8 cellular contexts compared by ENCODE assay signal in the genomic region with DNA sequence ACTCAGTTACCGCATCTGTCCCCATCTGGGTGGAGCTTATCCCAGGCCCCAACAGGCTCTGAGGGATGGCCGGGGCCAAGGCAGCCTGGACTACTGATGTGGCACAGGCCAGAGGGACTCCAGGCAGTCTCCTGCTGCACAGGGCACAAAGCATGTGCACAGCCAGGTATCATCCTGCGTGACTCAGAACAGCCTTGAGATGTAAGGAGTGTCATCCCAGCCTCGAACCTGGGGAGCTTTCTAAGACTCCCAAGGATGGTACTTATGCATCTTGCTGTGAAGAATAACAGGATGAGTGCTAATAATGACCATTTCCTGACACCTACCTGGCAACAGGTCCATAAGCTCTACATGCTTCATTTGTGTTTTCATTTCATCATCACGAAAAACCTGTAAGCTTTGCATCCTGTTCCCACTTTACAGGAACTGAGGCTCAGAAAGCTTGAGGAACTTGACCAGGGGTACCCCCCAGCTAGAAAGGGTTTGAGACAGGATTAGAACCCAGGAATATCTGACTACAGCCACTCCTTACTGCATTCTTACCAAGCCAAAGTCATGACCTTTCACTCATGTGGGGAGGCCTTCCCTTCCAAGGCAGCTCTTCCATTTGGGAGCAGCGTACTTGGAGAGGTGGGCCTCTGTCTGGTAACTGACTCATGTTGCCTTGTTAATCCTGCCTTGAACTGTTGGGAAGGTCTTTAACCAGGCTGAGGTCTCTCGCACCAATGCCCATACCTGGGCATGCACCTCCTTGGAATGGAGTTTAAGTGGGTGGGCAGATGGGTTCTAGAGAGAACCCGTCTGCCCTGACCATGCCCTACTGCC. TPM values are rescaled to one million over a fixed set of nuclear protein-coding genes. Genes with fewer than 3 reads are reported as not detected.
DNase-seq lines count a peak whose midpoint lies in the region; ATAC-seq lines count a peak whose summit lies in the region.

No MANE protein-coding gene starts in this region.

- H3K36me3 ChIP-seq in HUES6 (ENCODE audit: control insufficient read depth, insufficient read depth, low read length): peaks cover 3% of the 10 kb centered on the region; the same call in 1 of the 2 replicates
- peaks cover 0 to 3% (median 2%) of the 10 kb centered on the region in 3 experiments for H3K36me3 ChIP-seq in naive thymus-derived CD4-positive, alpha-beta T cell (ENCODE audit: control insufficient read depth in 2 of 3, insufficient read depth in 3 of 3, low read length in 3 of 3)

- peaks cover 10% of the 10 kb centered on the region for H3K4me1 Mint-ChIP-seq in central memory CD8-positive, alpha-beta T cell
- H3K4me1 Mint-ChIP-seq in naive thymus-derived CD4-positive, alpha-beta T cell: peaks cover 4 to 34% (median 13%) of the 10 kb centered on the region in 7 donors

- no peaks in the 10 kb centered on the region for H3K9me3 ChIP-seq in HUES6 (ENCODE audit: control insufficient read depth, insufficient read depth, low read depth, low read length)
- no peaks in the 10 kb centered on the region for H3K9me3 ChIP-seq in naive thymus-derived CD4-positive, alpha-beta T cell (ENCODE audit: control insufficient read depth in 2 of 3, low read length in 3 of 3)

- peak overlapping the region; percentile 79 for H3K4me3 ChIP-seq in HUES6 (ENCODE audit: low read depth, low read length)
- peak overlapping the region; percentile 40 for H3K4me3 ChIP-seq in naive thymus-derived CD4-positive, alpha-beta T cell (ENCODE audit: low read length)

- peaks cover 9% of the 10 kb centered on the region; the same call in 1 of the 2 replicates for H3K4me1 ChIP-seq in HUES6 (ENCODE audit: control insufficient read depth, insufficient read depth, low read length)
- H3K4me1 ChIP-seq in naive thymus-derived CD4-positive, alpha-beta T cell (ENCODE audit: control insufficient read depth in 2 of 2, insufficient read depth in 2 of 2, low read length in 2 of 2): no peaks in the 10 kb centered on the region

- peak; percentile 11 for ATAC-seq in GM18502 (IDR thresholded peaks at IDR 0.05; ENCODE audit: poor library complexity, unreplicated experiment)
- ATAC-seq in central memory CD8-positive, alpha-beta T cell (replicated peaks; ENCODE audit: extremely low read depth, poor library complexity, severe bottlenecking): no peak
- ATAC-seq in naive thymus-derived CD4-positive, alpha-beta T cell: peak; percentile 17
- ATAC-seq in HG03095 (IDR thresholded peaks at IDR 0.05; ENCODE audit: unreplicated experiment): no peak

- H3K4me3 Mint-ChIP-seq in central memory CD8-positive, alpha-beta T cell: peak overlapping the region; percentile 86
- peak overlapping the region; percentile 66 to 91 (median 84) for H3K4me3 Mint-ChIP-seq in naive thymus-derived CD4-positive, alpha-beta T cell

- H3K27me3 Mint-ChIP-seq in central memory CD8-positive, alpha-beta T cell: no peaks in the 10 kb centered on the region
- H3K27me3 Mint-ChIP-seq in naive thymus-derived CD4-positive, alpha-beta T cell: peaks cover 0 to 2% (median 0%) of the 10 kb centered on the region in 5 donors

- H3K27me3 ChIP-seq in HUES6 (ENCODE audit: control insufficient read depth, insufficient read depth, low read length): peaks cover 11% of the 10 kb centered on the region
- H3K27me3 ChIP-seq in naive thymus-derived CD4-positive, alpha-beta T cell (ENCODE audit: control insufficient read depth in 2 of 2, insufficient read depth in 2 of 2, low read length in 2 of 2): no peaks in the 10 kb centered on the region

- POLR2A ChIA-PET in naive thymus-derived CD4-positive, alpha-beta T cell (lab: Charles Lee): interaction anchor here (1.0 to 1.3 kb wide), 4 partner anchors 16 to 54 kb away, joined by 3 to 6 read pairs (median 4); no protein-coding TSS in a partner anchor

- CTCF ChIA-PET in naive thymus-derived CD4-positive, alpha-beta T cell (lab: Charles Lee): interaction anchor here (1.2 kb wide), 1 partner anchor 30 kb away, joined by 3 read pairs; no protein-coding TSS in a partner anchor

- DNase-seq in central memory CD8-positive, alpha-beta T cell (ENCODE audit: low spot score in 2 of 2): peak in 1 of 2 donors; percentile 14
- DNase-seq in naive thymus-derived CD4-positive, alpha-beta T cell: no peak
- DNase-seq in ecto neural progenitor cell (ENCODE audit: low spot score) (no peak), HK-2 (ENCODE audit: unreplicated experiment) (no peak), SHP77 (lab: John Stamatoyannopoulos, UW) (no peak)

- H3K9me3 Mint-ChIP-seq in central memory CD8-positive, alpha-beta T cell: no peaks in the 10 kb centered on the region
- no peaks in the 10 kb centered on the region for H3K9me3 Mint-ChIP-seq in naive thymus-derived CD4-positive, alpha-beta T cell

- peaks cover 20% of the 10 kb centered on the region for H3K36me3 Mint-ChIP-seq in central memory CD8-positive, alpha-beta T cell (ENCODE audit: insufficient read depth)
- peaks cover 0 to 13% (median 0%) of the 10 kb centered on the region in 5 donors for H3K36me3 Mint-ChIP-seq in naive thymus-derived CD4-positive, alpha-beta T cell

- H3K9ac ChIP-seq in HUES6 (ENCODE audit: low read length): peak overlapping the region; percentile 14

- H3K27ac ChIP-seq in HUES6 (ENCODE audit: low read depth, low read length): no peak overlapping the region
- peak overlapping the region; percentile 32 for H3K27ac ChIP-seq in naive thymus-derived CD4-positive, alpha-beta T cell (ENCODE audit: low read depth, low read length)

- H3K27ac Mint-ChIP-seq in central memory CD8-positive, alpha-beta T cell (ENCODE audit: low read depth): peak overlapping the region; percentile 46
- H3K27ac Mint-ChIP-seq in naive thymus-derived CD4-positive, alpha-beta T cell: peak overlapping the region; percentile 51 to 86 (median 74)

- intact Hi-C loops in naive thymus-derived CD4-positive, alpha-beta T cell (cut with micrococcal nuclease): loop anchor here (1.0 kb wide), 2 partner anchors 25 to 26 kb away; partner anchors contain the start of gene RBCK1 (in 1 of the 2)

RNA-seq across cellular contexts. Expression of gene TRIB3, which starts 1.9 kb away (rescaled TPM):
- 10 to 100 TPM in 1 of 5 experiments, 1 to 10 TPM in 4; 2.4 to 27.7 (median 9.4) TPM for total RNA-seq in naive thymus-derived CD4-positive, alpha-beta T cell
- 10 to 100 TPM; 12.6 to 16.0 TPM for polyA plus RNA-seq in naive thymus-derived CD4-positive, alpha-beta T cell

RNA-seq across cellular contexts. Expression of gene RBCK1, which starts 25.6 kb away (rescaled TPM):
- total RNA-seq in naive thymus-derived CD4-positive, alpha-beta T cell: 100 to 1,000 TPM in 1 of 5 experiments, 10 to 100 TPM in 4; 70.3 to 153 (median 96.9) TPM
- 10 to 100 TPM; 80.1 to 98.1 TPM for polyA plus RNA-seq in naive thymus-derived CD4-positive, alpha-beta T cell

RNA-seq across cellular contexts. Expression of gene NRSN2, which starts 35.6 kb away (rescaled TPM):
- 1 to 10 TPM in 3 of 5 experiments, under 1 TPM in 2; 0.24 to 2.1 (median 1.3) TPM for total RNA-seq in naive thymus-derived CD4-positive, alpha-beta T cell
- polyA plus RNA-seq in naive thymus-derived CD4-positive, alpha-beta T cell: 1 to 10 TPM; 1.3 to 1.8 TPM

RNA-seq across cellular contexts. Expression of gene SOX12, which starts 57.2 kb away (rescaled TPM):
- 10 to 100 TPM in 3 of 5 experiments, 1 to 10 TPM in 2; 4.6 to 15.1 (median 12.3) TPM for total RNA-seq in naive thymus-derived CD4-positive, alpha-beta T cell
- polyA plus RNA-seq in naive thymus-derived CD4-positive, alpha-beta T cell: 1 to 10 TPM in 1 of 2 donors, under 1 TPM in 1; 0.89 to 1.3 TPM

Comparison
In these comparisons a context has a peak if more than half of its experiments do, and no peak if none do; other contexts are left out.
1. ATAC-seq: peak in GM18502 (single experiment) and naive thymus-derived CD4-positive, alpha-beta T cell (single experiment); none in central memory CD8-positive, alpha-beta T cell (single experiment) and HG03095 (single experiment).